Comparison of ENCODE assay signal across 19 cellular contexts in the genomic region with DNA sequence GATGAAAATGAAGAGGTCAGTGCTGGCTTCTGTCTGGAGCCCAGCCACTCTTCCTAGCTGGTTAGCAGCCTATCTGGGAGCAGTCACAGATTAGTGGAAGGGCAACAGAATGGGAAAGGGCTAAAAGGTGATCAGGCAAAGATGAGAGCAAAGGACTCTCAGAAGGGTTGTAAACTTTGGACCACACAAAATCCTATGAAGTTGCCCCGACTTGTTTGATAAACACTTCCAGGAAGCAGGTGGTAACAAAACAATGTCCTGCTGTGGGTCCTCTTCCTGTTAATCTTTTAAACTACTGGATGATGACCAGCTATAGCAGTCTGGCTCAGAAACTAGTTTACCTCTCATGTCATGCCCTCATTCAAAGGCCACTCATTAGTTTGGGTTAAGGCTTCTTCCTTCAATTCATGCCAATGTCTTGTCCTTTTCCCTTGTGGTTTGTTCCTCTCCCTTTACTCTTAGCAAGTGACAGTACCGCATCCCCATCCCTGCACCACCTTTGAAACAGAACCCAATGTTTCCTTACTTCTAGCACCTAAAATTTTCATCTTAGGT. TPM values are rescaled to one million over a fixed set of nuclear protein-coding genes. Genes with fewer than 3 reads are reported as not detected.
DNase-seq lines count a peak whose midpoint lies in the region; ATAC-seq, FAIRE-seq and TF ChIP-seq lines count a peak whose summit lies in the region.
"Had no signal": no experiment of that assay in that cellular context is flagged by ENCODE, and none has a peak within 500 bp of the region (broad histone marks: within the 10 kb centered on the region; RNA-seq: fewer than 3 reads in every experiment).

No MANE protein-coding gene starts in this region.

- 66% methylated on average over 2 of the region's 2 CpGs for WGBS in esophagus muscularis mucosa

- CTCF ChIA-PET in activated CD8-positive, alpha-beta memory T cell treated with anti-CD3 and anti-CD28 coated beads, Interleukin-2, amount 10 ng/mL, durations not matched to agents 7 days and 5 days (lab: Charles Lee), result interaction anchor here (1.0 to 3.1 kb wide), 3 partner anchors 10 to 109 kb away, joined by 3 to 10 read pairs (median 3); no protein-coding TSS in a partner anchor

- H3K4me1 Mint-ChIP-seq in activated CD8-positive, alpha-beta memory T cell treated with anti-CD3 and anti-CD28 coated beads, Interleukin-2, amount 10 ng/mL, durations not matched to agents 7 days and 5 days, result peaks cover 26% of the 10 kb centered on the region
- H3K4me1 Mint-ChIP-seq in nephron progenitor cell, result no peaks in the 10 kb centered on the region

- intact Hi-C loops in esophagus muscularis mucosa (cut with DNase I), result no loop called here

- peaks cover 97% of the 10 kb centered on the region for H3K36me3 ChIP-seq in RWPE2 (ENCODE audit: low read depth)
- peaks cover 22% of the 10 kb centered on the region for H3K36me3 ChIP-seq in bronchial epithelial cell (ENCODE audit: control insufficient read depth, insufficient read depth, low read length)
- peaks cover 45 to 61% (median 59%) of the 10 kb centered on the region in 4 donors for H3K36me3 ChIP-seq in esophagus muscularis mucosa

- peak; percentile 50 for FAIRE-seq in bronchial epithelial cell (lab: Jason Lieb, UNC)

- no peak overlapping the region for H3K4me3 Mint-ChIP-seq in activated CD8-positive, alpha-beta memory T cell treated with anti-CD3 and anti-CD28 coated beads, Interleukin-2, amount 10 ng/mL, durations not matched to agents 7 days and 5 days
- no peak overlapping the region for H3K4me3 Mint-ChIP-seq in nephron progenitor cell
- H3K4me3 Mint-ChIP-seq: activated B cell treated with CpG ODN at 0.5 μM for 24 hours had no signal

- H3K27me3 Mint-ChIP-seq in activated CD8-positive, alpha-beta memory T cell treated with anti-CD3 and anti-CD28 coated beads, Interleukin-2, amount 10 ng/mL, durations not matched to agents 7 days and 5 days, result no peaks in the 10 kb centered on the region
- H3K27me3 Mint-ChIP-seq in nephron progenitor cell (ENCODE audit: low read depth, poor library complexity), result no peaks in the 10 kb centered on the region
- H3K27me3 Mint-ChIP-seq: activated B cell treated with CpG ODN at 0.5 μM for 24 hours had no signal

- TF ChIP-seq POLR2A in esophagus muscularis mucosa (IDR thresholded peaks at IDR 0.05; ENCODE audit: low read depth), result no peak

- no peak for DNase-seq in activated CD8-positive, alpha-beta memory T cell treated with anti-CD3 and anti-CD28 coated beads, Interleukin-2, amount 10 ng/mL, durations not matched to agents 7 days and 5 days
- no peak for DNase-seq in activated CD8-positive, alpha-beta memory T cell treated with anti-CD3 and anti-CD28 coated beads, Interleukin-2, amount 50 U/mL, for 48 hours
- DNase-seq in RWPE2 (ENCODE audit: low spot score) (no peak), bronchial epithelial cell (ENCODE audit: low read depth) (no peak), nephron progenitor cell (no peak), esophagus muscularis mucosa (ENCODE audit: extremely low spot score) (no peak), MV-4-11 (lab: John Stamatoyannopoulos, UW) (no peak)
- no peak for DNase-seq in stimulated activated CD4-positive, alpha-beta T cell treated with anti-CD3 and anti-CD28 coated beads, Interleukin-12 subunit alpha, Interleukin-12 subunit beta, amount 100 ng/mL, for 4 hours
- DNase-seq: activated B cell treated with CpG ODN at 0.5 μM for 24 hours; amygdala; COR-L47; foreskin fibroblast; left cardiac atrium; MM.1S; NCI-H187 treated with DMSO at 0.1 percent for 48 hours; NCI-H446; sigmoid colon; stimulated activated CD4-positive, alpha-beta T cell treated with anti-CD3 and anti-CD28 coated beads, Interleukin-2, amount 100 ng/mL, for 24 hours had no signal

- H3K4me3 ChIP-seq in RWPE2 (ENCODE audit: severe bottlenecking) (no peak overlapping the region), bronchial epithelial cell (ENCODE audit: low read depth, low read length) (no peak overlapping the region), esophagus muscularis mucosa (no peak overlapping the region)
- H3K4me3 ChIP-seq: sigmoid colon had no signal

- no peaks in the 10 kb centered on the region for H3K4me1 ChIP-seq in RWPE2 (ENCODE audit: insufficient read depth, poor library complexity, severe bottlenecking)
- no peaks in the 10 kb centered on the region for H3K4me1 ChIP-seq in esophagus muscularis mucosa

- peak overlapping the region; percentile 77 for H3K27ac Mint-ChIP-seq in activated CD8-positive, alpha-beta memory T cell treated with anti-CD3 and anti-CD28 coated beads, Interleukin-2, amount 10 ng/mL, durations not matched to agents 7 days and 5 days
- H3K27ac Mint-ChIP-seq in nephron progenitor cell, result peak overlapping the region; percentile 10
- H3K27ac Mint-ChIP-seq: activated B cell treated with CpG ODN at 0.5 μM for 24 hours had no signal

- TF ChIP-seq CTCF in RWPE2 (IDR thresholded peaks at IDR 0.05; ENCODE audit: poor library complexity, severe bottlenecking), result no peak
- TF ChIP-seq CTCF in bronchial epithelial cell (IDR thresholded peaks at IDR 0.05; ENCODE audit: insufficient read depth, low read length, severe bottlenecking), result no peak
- TF ChIP-seq CTCF in nephron progenitor cell (IDR thresholded peaks at IDR 0.05), result no peak
- TF ChIP-seq CTCF in esophagus muscularis mucosa (IDR thresholded peaks at IDR 0.05), result no peak

- no peak for ATAC-seq in activated CD8-positive, alpha-beta memory T cell treated with anti-CD3 and anti-CD28 coated beads, Interleukin-2, amount 10 ng/mL, durations not matched to agents 7 days and 5 days
- 0 out of 3 replicates have a peak, but pooled peaks have one; percentile 7 for ATAC-seq in RWPE2 (ENCODE audit: low read depth)
- ATAC-seq: left cardiac atrium had no signal

- no peaks in the 10 kb centered on the region for H3K27me3 ChIP-seq in RWPE2 (ENCODE audit: insufficient read depth, poor library complexity, severe bottlenecking)
- no peaks in the 10 kb centered on the region for H3K27me3 ChIP-seq in bronchial epithelial cell (ENCODE audit: control insufficient read depth, insufficient read depth, low read length)
- H3K27me3 ChIP-seq in esophagus muscularis mucosa, result no peaks in the 10 kb centered on the region
- H3K27me3 ChIP-seq: sigmoid colon had no signal

- peaks cover 71% of the 10 kb centered on the region for H3K36me3 Mint-ChIP-seq in activated CD8-positive, alpha-beta memory T cell treated with anti-CD3 and anti-CD28 coated beads, Interleukin-2, amount 10 ng/mL, durations not matched to agents 7 days and 5 days
- peaks cover 68% of the 10 kb centered on the region for H3K36me3 Mint-ChIP-seq in nephron progenitor cell (ENCODE audit: low read depth)

- H3K9me3 ChIP-seq in RWPE2 (ENCODE audit: severe bottlenecking), result no peaks in the 10 kb centered on the region
- no peaks in the 10 kb centered on the region for H3K9me3 ChIP-seq in esophagus muscularis mucosa
- H3K9me3 ChIP-seq: sigmoid colon had no signal

- H3K9me3 Mint-ChIP-seq in activated CD8-positive, alpha-beta memory T cell treated with anti-CD3 and anti-CD28 coated beads, Interleukin-2, amount 10 ng/mL, durations not matched to agents 7 days and 5 days (ENCODE audit: low read depth), result no peaks in the 10 kb centered on the region
- no peaks in the 10 kb centered on the region for H3K9me3 Mint-ChIP-seq in nephron progenitor cell
- H3K9me3 Mint-ChIP-seq: activated B cell treated with CpG ODN at 0.5 μM for 24 hours had no signal

- TF ChIP-seq EP300 in esophagus muscularis mucosa (IDR thresholded peaks at IDR 0.05), result no peak

- no peak overlapping the region for H3K27ac ChIP-seq in RWPE2 (ENCODE audit: poor library complexity, severe bottlenecking)
- H3K27ac ChIP-seq in esophagus muscularis mucosa (replicated peaks in 1 of 4), result no peak overlapping the region
- H3K27ac ChIP-seq: RWPE1, sigmoid colon had no signal

RNA-seq across cellular contexts. Expression of a gene that starts 19.2 kb away (rescaled TPM):
- 100 to 1,000 TPM; 117 to 119 TPM for total RNA-seq in activated CD8-positive, alpha-beta memory T cell treated with anti-CD3 and anti-CD28 coated beads, Interleukin-2, amount 10 ng/mL, durations not matched to agents 7 days and 5 days
- total RNA-seq in bronchial epithelial cell (85.6 and 93.7 TPM in 2 replicates), esophagus muscularis mucosa (10 to 100 TPM; 51.0 to 86.0 (median 66.7) TPM)
